8 cellular contexts compared by ENCODE assay signal in the genomic region with DNA sequence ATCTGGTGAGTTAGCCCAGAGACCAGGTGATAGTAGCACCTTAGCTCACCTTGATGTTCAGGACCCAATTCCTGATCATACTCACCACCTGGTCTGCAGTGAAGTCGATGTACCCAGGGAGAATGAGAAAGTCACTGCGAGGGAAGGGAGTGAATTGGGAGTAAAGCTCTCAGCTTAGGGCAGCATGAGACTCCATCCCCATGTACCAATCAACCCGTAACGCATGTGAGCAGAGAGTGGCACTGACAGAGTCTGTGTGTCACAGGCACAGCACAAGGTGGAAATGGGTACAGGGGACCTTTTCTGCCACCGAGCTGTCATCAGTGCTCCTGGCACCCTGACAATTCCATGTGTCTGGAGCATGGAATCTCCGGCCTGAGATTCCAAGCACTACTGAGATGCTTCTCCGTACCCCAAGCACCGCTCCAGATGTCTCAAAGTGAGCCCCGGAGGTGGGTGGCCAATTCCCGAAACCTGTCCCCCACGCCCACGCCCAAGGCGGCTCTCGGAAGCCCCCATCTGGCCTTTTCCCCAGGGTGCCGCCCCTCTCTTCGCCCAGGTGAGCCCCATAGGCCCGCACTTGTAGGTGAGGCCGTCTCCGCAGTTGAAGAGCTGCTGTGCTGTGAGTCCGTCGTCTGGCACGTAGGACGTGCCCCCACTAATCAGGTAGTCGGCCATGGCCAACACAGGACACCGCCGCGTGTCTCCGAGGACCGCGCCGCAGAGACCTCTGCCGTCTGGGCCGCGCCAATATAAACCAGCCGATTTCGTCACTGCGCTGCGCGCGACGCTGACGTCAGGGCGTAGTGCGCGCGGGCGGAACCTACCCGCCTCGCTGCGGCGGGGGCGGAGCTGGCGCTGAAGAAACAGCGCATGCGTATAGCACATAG. TPM values are rescaled to one million over a fixed set of nuclear protein-coding genes. Genes with fewer than 3 reads are reported as not detected.
DNase-seq lines count a peak whose midpoint lies in the region; ATAC-seq and TF ChIP-seq lines count a peak whose summit lies in the region.

A gene (minus strand): TSS at position 726 of the 890 bp plus-strand sequence. CDS start 48 bp downstream, at position 678.

- H3K4me1 ChIP-seq in GM23338 (ENCODE audit: insufficient read depth) (peaks cover 7% of the 10 kb centered on the region; the same call in 1 of the 2 replicates), RWPE2 (ENCODE audit: insufficient read depth, poor library complexity, severe bottlenecking) (peaks cover 5% of the 10 kb centered on the region)

- peak within 1 kb of the TSS; percentile 98 for H3K4me2 ChIP-seq in GM23338

- no peak within 1 kb of the TSS for H2AFZ ChIP-seq in GM23338

- H3K27me3 Mint-ChIP-seq in GM23338 (ENCODE audit: insufficient read depth, low read depth, poor library complexity) = peaks cover 22% of the 10 kb centered on the region
- no peaks in the 10 kb centered on the region for H3K27me3 Mint-ChIP-seq in activated T-helper 2 cell treated with anti-CD3 and anti-CD28 coated beads, Interferon-gamma antibody, Interleukin-2, Interleukin-4, amounts not matched to agents 10 μg/mL and 5 μg/mL and 100 μg/mL, durations not matched to agents 14 hours and 24 hours and 36 hours (ENCODE audit: low read depth)
- H3K27me3 Mint-ChIP-seq in nephron (ENCODE audit: low read depth) = no peaks in the 10 kb centered on the region

- peak within 1 kb of the TSS; percentile 93 for H3K4me3 ChIP-seq in GM23338
- peak within 1 kb of the TSS; percentile 97 for H3K4me3 ChIP-seq in LNCaP clone FGC (ENCODE audit: low read depth, low read length)
- peak within 1 kb of the TSS; percentile 65 for H3K4me3 ChIP-seq in RWPE2 (ENCODE audit: severe bottlenecking)
- peak within 1 kb of the TSS; percentile 82 for H3K4me3 ChIP-seq in fibroblast of pulmonary artery (replicated peaks; ENCODE audit: low read depth, low read length)

- H3K27me3 ChIP-seq in GM23338 (ENCODE audit: insufficient read depth) (no peaks in the 10 kb centered on the region), RWPE2 (ENCODE audit: insufficient read depth, poor library complexity, severe bottlenecking) (no peaks in the 10 kb centered on the region)

- peak within 1 kb of the TSS; percentile 76 for H3K27ac ChIP-seq in GM23338 (ENCODE audit: low read depth)
- peak within 1 kb of the TSS; percentile 52 for H3K27ac ChIP-seq in RWPE2 (ENCODE audit: poor library complexity, severe bottlenecking)

- H3K9me3 Mint-ChIP-seq in GM23338 (no peaks in the 10 kb centered on the region; the same call in 1 of the 3 replicates), nephron (no peaks in the 10 kb centered on the region)
- no peaks in the 10 kb centered on the region for H3K9me3 Mint-ChIP-seq in activated T-helper 2 cell treated with anti-CD3 and anti-CD28 coated beads, Interferon-gamma antibody, Interleukin-2, Interleukin-4, amounts not matched to agents 10 μg/mL and 5 μg/mL and 100 μg/mL, durations not matched to agents 14 hours and 24 hours and 36 hours

- H3K9me2 ChIP-seq in GM23338 (ENCODE audit: insufficient read depth) = no peaks in the 10 kb centered on the region

- H3K36me3 ChIP-seq in GM23338 (ENCODE audit: insufficient read depth) (peaks cover 54% of the 10 kb centered on the region), RWPE2 (ENCODE audit: low read depth) (peaks cover 77% of the 10 kb centered on the region)

- H3K4me1 Mint-ChIP-seq in GM23338 (peaks cover 18% of the 10 kb centered on the region), nephron (peaks cover 33% of the 10 kb centered on the region)
- peaks cover 34% of the 10 kb centered on the region for H3K4me1 Mint-ChIP-seq in activated T-helper 2 cell treated with anti-CD3 and anti-CD28 coated beads, Interferon-gamma antibody, Interleukin-2, Interleukin-4, amounts not matched to agents 10 μg/mL and 5 μg/mL and 100 μg/mL, durations not matched to agents 14 hours and 24 hours and 36 hours (ENCODE audit: low read depth)

- TF ChIP-seq CTCF in GM23338 (conservative IDR thresholded peaks at IDR 0.05; ENCODE audit: low read depth in 2 of 2) (peak in 1 of 2 experiments; percentile 0; a peak in 1 of 4 replicates), LNCaP clone FGC (IDR thresholded peaks at IDR 0.05; ENCODE audit: control insufficient read depth, extremely low read depth, insufficient read depth) (no peak; the same call in 1 of the 2 replicates), RWPE2 (IDR thresholded peaks at IDR 0.05; ENCODE audit: poor library complexity, severe bottlenecking) (no peak), fibroblast of pulmonary artery (IDR thresholded peaks at IDR 0.05; ENCODE audit: low read length, missing control alignments) (peak; percentile 1), nephron (IDR thresholded peaks at IDR 0.05; ENCODE audit: unreplicated experiment in 3 of 3) (no peak)

- peak; percentile 92 for DNase-seq in Daoy (ENCODE audit: low read depth)
- peak; percentile 96 for DNase-seq in GM23338 (ENCODE audit: low spot score)
- no peak for DNase-seq in LNCaP clone FGC (ENCODE audit: low read depth)
- DNase-seq in RWPE2 (ENCODE audit: low spot score) = no peak
- DNase-seq in activated T-helper 2 cell treated with anti-CD3 and anti-CD28 coated beads, Interferon-gamma antibody, Interleukin-2, Interleukin-4, amounts not matched to agents 10 μg/mL and 5 μg/mL and 100 μg/mL, durations not matched to agents 14 hours and 24 hours and 36 hours (ENCODE audit: low spot score) = peak; percentile 91
- peak; percentile 94 for DNase-seq in fibroblast of pulmonary artery (ENCODE audit: low read depth)
- DNase-seq in stimulated activated naive CD8-positive, alpha-beta T cell treated with anti-CD3 and anti-CD28 coated beads, Interleukin-15, Interleukin-2, amounts not matched to agents 100 U/mL and 50 U/mL, for 24 hours = peak; percentile 95

- peak; percentile 91 for ATAC-seq in GM23338
- ATAC-seq in RWPE2 (ENCODE audit: low read depth) = peak; percentile 74
- ATAC-seq in stimulated activated naive CD8-positive, alpha-beta T cell treated with anti-CD3 and anti-CD28 coated beads, Interleukin-15, Interleukin-2, amounts not matched to agents 100 U/mL and 50 U/mL, for 24 hours = peak; percentile 93

- H3K36me3 Mint-ChIP-seq in GM23338 (ENCODE audit: low read depth) (peaks cover 88% of the 10 kb centered on the region), nephron (ENCODE audit: low read depth) (peaks cover 66% of the 10 kb centered on the region)
- H3K36me3 Mint-ChIP-seq in activated T-helper 2 cell treated with anti-CD3 and anti-CD28 coated beads, Interferon-gamma antibody, Interleukin-2, Interleukin-4, amounts not matched to agents 10 μg/mL and 5 μg/mL and 100 μg/mL, durations not matched to agents 14 hours and 24 hours and 36 hours (ENCODE audit: low read depth) = peaks cover 90% of the 10 kb centered on the region

- H3F3A ChIP-seq in GM23338 (replicated peaks; ENCODE audit: low read depth) = peaks cover 56% of the 10 kb centered on the region

- H3K27ac Mint-ChIP-seq in GM23338 (peak within 1 kb of the TSS; percentile 97), nephron (peak within 1 kb of the TSS; percentile 86 to 95 (median 90))
- H3K27ac Mint-ChIP-seq in activated T-helper 2 cell treated with anti-CD3 and anti-CD28 coated beads, Interferon-gamma antibody, Interleukin-2, Interleukin-4, amounts not matched to agents 10 μg/mL and 5 μg/mL and 100 μg/mL, durations not matched to agents 14 hours and 24 hours and 36 hours = peak within 1 kb of the TSS; percentile 94

- intact Hi-C loops in activated T-helper 2 cell treated with anti-CD3 and anti-CD28 coated beads, Interferon-gamma antibody, Interleukin-2, Interleukin-4, amounts not matched to agents 10 μg/mL and 5 μg/mL and 100 μg/mL, durations not matched to agents 14 hours and 24 hours and 36 hours (cut with micrococcal nuclease) = loop anchor here (1.0 to 10.0 kb wide), 3 partner anchors 8 to 386 kb away; a partner anchor contains a TSS

- H3K4me3 Mint-ChIP-seq in GM23338 (peak within 1 kb of the TSS; percentile 94), nephron (peak within 1 kb of the TSS; percentile 94 to 97 (median 95))
- peak within 1 kb of the TSS; percentile 90 for H3K4me3 Mint-ChIP-seq in activated T-helper 2 cell treated with anti-CD3 and anti-CD28 coated beads, Interferon-gamma antibody, Interleukin-2, Interleukin-4, amounts not matched to agents 10 μg/mL and 5 μg/mL and 100 μg/mL, durations not matched to agents 14 hours and 24 hours and 36 hours (ENCODE audit: low read depth)

- peaks cover 16% of the 10 kb centered on the region for H3K79me2 ChIP-seq in GM23338 (replicated peaks; ENCODE audit: insufficient read depth)

- no peaks in the 10 kb centered on the region for H3K9me3 ChIP-seq in RWPE2 (ENCODE audit: severe bottlenecking)

- peaks cover 20% of the 10 kb centered on the region for H4K20me1 ChIP-seq in GM23338 (replicated peaks; ENCODE audit: insufficient read depth)

TF ChIP-seq in GM23338, 12 proteins besides CTCF, POLR2A, EP300 and RAD21 (continues in another document):
- TF ChIP-seq CREB1 (CRISPR knock-in tag; IDR thresholded peaks at IDR 0.05; ENCODE audit: low read depth) = peak; percentile 96
- TF ChIP-seq, protein P1, sequence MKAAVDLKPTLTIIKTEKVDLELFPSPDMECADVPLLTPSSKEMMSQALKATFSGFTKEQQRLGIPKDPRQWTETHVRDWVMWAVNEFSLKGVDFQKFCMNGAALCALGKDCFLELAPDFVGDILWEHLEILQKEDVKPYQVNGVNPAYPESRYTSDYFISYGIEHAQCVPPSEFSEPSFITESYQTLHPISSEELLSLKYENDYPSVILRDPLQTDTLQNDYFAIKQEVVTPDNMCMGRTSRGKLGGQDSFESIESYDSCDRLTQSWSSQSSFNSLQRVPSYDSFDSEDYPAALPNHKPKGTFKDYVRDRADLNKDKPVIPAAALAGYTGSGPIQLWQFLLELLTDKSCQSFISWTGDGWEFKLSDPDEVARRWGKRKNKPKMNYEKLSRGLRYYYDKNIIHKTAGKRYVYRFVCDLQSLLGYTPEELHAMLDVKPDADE (IDR thresholded peaks at IDR 0.05) = peak; percentile 14; the same call in 1 of the 2 replicates
- no peak for TF ChIP-seq EZH2phosphoT487 (IDR thresholded peaks at IDR 0.05; ENCODE audit: unreplicated experiment)
- no peak for TF ChIP-seq ZNF114 (CRISPR knock-in tag; IDR thresholded peaks at IDR 0.05)
- peak; percentile 100 for TF ChIP-seq POLR2AphosphoS5 (IDR thresholded peaks at IDR 0.05; ENCODE audit: low read depth)

RNA-seq across cellular contexts. Expression of the gene that starts here (rescaled TPM):
- 180 and 202 TPM in 2 replicates for total RNA-seq in Daoy (2014; rRNA removed; shearing (Covaris generic))
- 297 and 314 TPM in 2 replicates for total RNA-seq in GM23338 (2014; rRNA removed; shearing (Covaris generic))
- polyA plus RNA-seq in GM23338 (2016; fragmentation: Nextera tagmentation; extraction: Ambion mirVana) = 198 and 216 TPM in 2 replicates
- total RNA-seq in activated T-helper 2 cell treated with anti-CD3 and anti-CD28 coated beads, Interferon-gamma antibody, Interleukin-2, Interleukin-4, amounts not matched to agents 10 μg/mL and 5 μg/mL and 100 μg/mL, durations not matched to agents 14 hours and 24 hours and 36 hours = 412 and 416 TPM in 2 replicates

Comparison
In these comparisons a context has a peak if more than half of its experiments do, and no peak if none do; other contexts are left out.
1. DNase-seq: peak in Daoy (single experiment), GM23338 (single experiment), activated T-helper 2 cell treated with anti-CD3 and anti-CD28 coated beads, Interferon-gamma antibody, Interleukin-2, Interleukin-4, amounts not matched to agents 10 μg/mL and 5 μg/mL and 100 μg/mL, durations not matched to agents 14 hours and 24 hours and 36 hours (single experiment), fibroblast of pulmonary artery (single experiment) and stimulated activated naive CD8-positive, alpha-beta T cell treated with anti-CD3 and anti-CD28 coated beads, Interleukin-15, Interleukin-2, amounts not matched to agents 100 U/mL and 50 U/mL, for 24 hours (single experiment); none in LNCaP clone FGC (single experiment) and RWPE2 (single experiment).
2. Peak in every context shown above with its lines, with median percentiles within 50 percentile points of each other: ATAC-seq, H3K4me3 ChIP-seq, H3K27ac Mint-ChIP-seq and H3K4me3 Mint-ChIP-seq.